1 cellular context compared by ENCODE assay signal in genomic region chr13:67855837-67856238, GRCh38.
A peak's percentile ranks its signal among the peaks of the same experiment; 100 is the strongest.
TF ChIP-seq lines count a peak whose summit lies in the region.

No MANE protein-coding gene starts in this region.

TF ChIP-seq in SK-N-SH treated with all-trans-retinoic acid at 6 μM for 48 hours, 23 proteins besides CTCF, POLR2A, EP300 and RAD21 (continued from another document):
- TF ChIP-seq ESRRG (CRISPR knock-in tag; IDR thresholded peaks at IDR 0.05) (no peak), TSHZ2 (CRISPR knock-in tag; IDR thresholded peaks at IDR 0.05) (no peak), SNAI2 (CRISPR knock-in tag; IDR thresholded peaks at IDR 0.05) (no peak), PATZ1 (CRISPR knock-in tag; IDR thresholded peaks at IDR 0.05; ENCODE audit: borderline replicate concordance) (peak; percentile 58; the same call in 1 of the 2 replicates), BACH2 (CRISPR knock-in tag; IDR thresholded peaks at IDR 0.05; ENCODE audit: borderline replicate concordance) (no peak), ARNTL (CRISPR knock-in tag; IDR thresholded peaks at IDR 0.05; ENCODE audit: borderline replicate concordance, low read depth) (no peak), ZNF8 (CRISPR knock-in tag; IDR thresholded peaks at IDR 0.05) (no peak), ZNF70 (CRISPR knock-in tag; IDR thresholded peaks at IDR 0.05) (no peak), ZNF565 (CRISPR knock-in tag; conservative IDR thresholded peaks at IDR 0.05; ENCODE audit: low read depth) (no peak), CREB5 (CRISPR knock-in tag; IDR thresholded peaks at IDR 0.05; ENCODE audit: low read depth) (peak; percentile 57; the same call in 1 of the 2 replicates), CSDC2 (CRISPR knock-in tag; IDR thresholded peaks at IDR 0.05) (no peak), RARB (CRISPR knock-in tag; IDR thresholded peaks at IDR 0.05) (peak; percentile 56; the same call in 1 of the 2 replicates), ISL1 (CRISPR knock-in tag; IDR thresholded peaks at IDR 0.05) (peak; percentile 97), TOX (CRISPR knock-in tag; IDR thresholded peaks at IDR 0.05; ENCODE audit: borderline replicate concordance) (peak; percentile 89), ZFP30 (CRISPR knock-in tag; IDR thresholded peaks at IDR 0.05) (no peak), ZFP3 (CRISPR knock-in tag; IDR thresholded peaks at IDR 0.05) (no peak)
